In genomic region chr2:96636772-96637171, GRCh38 we compare ENCODE assay signal across 8 cellular contexts. TPM values are rescaled to one million over a fixed set of nuclear protein-coding genes. Genes with fewer than 3 reads are reported as not detected.
A peak's percentile ranks its signal among the peaks of the same experiment; 100 is the strongest.
DNase-seq lines count a peak whose midpoint lies in the region; ATAC-seq and TF ChIP-seq lines count a peak whose summit lies in the region.

No MANE protein-coding gene starts in this region.

- peaks cover 43% of the 10 kb centered on the region for H3K4me1 Mint-ChIP-seq in T-helper 1 cell treated with Interleukin-12 subunit alpha and Interleukin-12 subunit beta and Interleukin-4 antibody, amounts not matched to agents 30 μg/mL and 1 μg/mL, for 36 hours (ENCODE audit: low read depth)

- DNase-seq in T-helper 1 cell: no peak
- DNase-seq in activated naive CD4-positive, alpha-beta T cell treated with anti-CD3 and anti-CD28 coated beads, Interleukin-2, amount 50 U/mL, for 72 hours (ENCODE audit: low spot score in 2 of 2): no peak
- no peak for DNase-seq in kidney epithelial cell (ENCODE audit: low read depth)
- no peak for DNase-seq in cerebellar nuclear complex (lab: John Stamatoyannopoulos, UW)
- DNase-seq in EL: no peak
- no peak for DNase-seq in GM13976 (ENCODE audit: low spot score)

- H3K27me3 Mint-ChIP-seq in T-helper 1 cell treated with Interleukin-12 subunit alpha and Interleukin-12 subunit beta and Interleukin-4 antibody, amounts not matched to agents 30 μg/mL and 1 μg/mL, for 36 hours (ENCODE audit: low read depth): peaks cover 15% of the 10 kb centered on the region

- H3K9me3 ChIP-seq in subcutaneous abdominal adipose tissue (ENCODE audit: control insufficient read depth in 5 of 5, low read length in 5 of 5): no peaks in the 10 kb centered on the region

- no peak for ATAC-seq in activated naive CD4-positive, alpha-beta T cell treated with anti-CD3 and anti-CD28 coated beads, Interleukin-2, amount 50 U/mL, for 72 hours

- peak overlapping the region; percentile 94 for H3K27ac Mint-ChIP-seq in T-helper 1 cell treated with Interleukin-12 subunit alpha and Interleukin-12 subunit beta and Interleukin-4 antibody, amounts not matched to agents 30 μg/mL and 1 μg/mL, for 36 hours
- H3K27ac Mint-ChIP-seq in activated naive CD4-positive, alpha-beta T cell treated with anti-CD3 and anti-CD28 coated beads, Interleukin-2, amount 50 U/mL, for 72 hours: peak overlapping the region; percentile 11 to 92

- H3K4me3 ChIP-seq in kidney epithelial cell (ENCODE audit: low read depth, low read length) (peak overlapping the region; percentile 64), subcutaneous abdominal adipose tissue (ENCODE audit: low read depth in 1 of 5, low read length in 5 of 5) (peak overlapping the region; percentile 81 to 90 (median 82))

- H3K4me3 Mint-ChIP-seq in T-helper 1 cell treated with Interleukin-12 subunit alpha and Interleukin-12 subunit beta and Interleukin-4 antibody, amounts not matched to agents 30 μg/mL and 1 μg/mL, for 36 hours: peak overlapping the region; percentile 92

- in situ Hi-C loops in GM13976 (cut with MboI; ENCODE audit: low sequenced_read_pairs, unreplicated experiment): no loop called here

- peaks cover 10 to 47% (median 31%) of the 10 kb centered on the region in 5 donors for H3K4me1 ChIP-seq in subcutaneous abdominal adipose tissue (ENCODE audit: control insufficient read depth in 5 of 5, insufficient read depth in 5 of 5, low read length in 5 of 5)

- H3K27ac ChIP-seq in subcutaneous abdominal adipose tissue (ENCODE audit: low read depth, low read length): peak overlapping the region; percentile 84

- peaks cover 24% of the 10 kb centered on the region for H3K36me3 Mint-ChIP-seq in T-helper 1 cell treated with Interleukin-12 subunit alpha and Interleukin-12 subunit beta and Interleukin-4 antibody, amounts not matched to agents 30 μg/mL and 1 μg/mL, for 36 hours (ENCODE audit: low read depth)
- H3K36me3 Mint-ChIP-seq in activated naive CD4-positive, alpha-beta T cell treated with anti-CD3 and anti-CD28 coated beads, Interleukin-2, amount 50 U/mL, for 72 hours: peaks cover 25% of the 10 kb centered on the region in 2 donors

- H3K9ac ChIP-seq in subcutaneous abdominal adipose tissue (ENCODE audit: low read length in 5 of 5): peak overlapping the region in 4 of 5 donors; percentile 0 to 87 (median 78)

- H3K36me3 ChIP-seq in kidney epithelial cell (ENCODE audit: control insufficient read depth, insufficient read depth, low read length) (no peaks in the 10 kb centered on the region), subcutaneous abdominal adipose tissue (ENCODE audit: control insufficient read depth in 5 of 5, insufficient read depth in 5 of 5, low read length in 5 of 5) (peaks cover 3 to 19% (median 7%) of the 10 kb centered on the region in 5 donors)

- TF ChIP-seq CTCF in kidney epithelial cell (IDR thresholded peaks at IDR 0.05; ENCODE audit: insufficient read depth, low read length, poor library complexity, severe bottlenecking) (no peak), GM13976 (IDR thresholded peaks at IDR 0.05; ENCODE audit: borderline replicate concordance, control extremely low read depth, extremely low read depth, insufficient read depth, missing control alignments) (no peak)

- H3K27me3 ChIP-seq in kidney epithelial cell (ENCODE audit: control insufficient read depth, insufficient read depth, low read length) (no peaks in the 10 kb centered on the region), subcutaneous abdominal adipose tissue (ENCODE audit: control insufficient read depth in 5 of 5, insufficient read depth in 4 of 5, low read length in 5 of 5) (no peaks in the 10 kb centered on the region)

- no peaks in the 10 kb centered on the region for H3K9me3 Mint-ChIP-seq in T-helper 1 cell treated with Interleukin-12 subunit alpha and Interleukin-12 subunit beta and Interleukin-4 antibody, amounts not matched to agents 30 μg/mL and 1 μg/mL, for 36 hours
- H3K9me3 Mint-ChIP-seq in activated naive CD4-positive, alpha-beta T cell treated with anti-CD3 and anti-CD28 coated beads, Interleukin-2, amount 50 U/mL, for 72 hours: no peaks in the 10 kb centered on the region

RNA-seq across cellular contexts. Expression of gene KANSL3, which starts 1.3 kb away (rescaled TPM):
- 10 to 100 TPM; 51.4 to 53.6 TPM for total RNA-seq in activated naive CD4-positive, alpha-beta T cell treated with anti-CD3 and anti-CD28 coated beads, Interleukin-2, amount 50 U/mL, for 72 hours
- 33.2 and 33.3 TPM in 2 replicates for total RNA-seq in kidney epithelial cell

RNA-seq across cellular contexts. Expression of gene FER1L5, which starts 5.8 kb away (rescaled TPM):
- total RNA-seq in activated naive CD4-positive, alpha-beta T cell treated with anti-CD3 and anti-CD28 coated beads, Interleukin-2, amount 50 U/mL, for 72 hours: not detected
- total RNA-seq in kidney epithelial cell: 0.07 TPM in 1 of 2 replicates, not detected in the other
